Comparison of ENCODE assay signal across 9 cellular contexts in genomic region chr10:62806246-62806645, GRCh38. TPM values are rescaled to one million over a fixed set of nuclear protein-coding genes. Genes with fewer than 3 reads are reported as not detected.
DNase-seq lines count a peak whose midpoint lies in the region; FAIRE-seq and TF ChIP-seq lines count a peak whose summit lies in the region.
"Had no signal": no experiment of that assay in that cellular context is flagged by ENCODE, and none has a peak within 500 bp of the region (broad histone marks: within the 10 kb centered on the region; RNA-seq: fewer than 3 reads in every experiment).

No MANE protein-coding gene starts in this region.

- H2BK5ac ChIP-seq in H9 (ENCODE audit: insufficient read length, low read length) = no peak overlapping the region

- no peak overlapping the region for H2BK15ac ChIP-seq in H9 (ENCODE audit: low read depth, low read length)

- H3K36me3 Mint-ChIP-seq in H9 (ENCODE audit: insufficient read depth in 1 of 3, low read depth in 3 of 3) = peaks cover 0 to 6% (median 6%) of the 10 kb centered on the region in 3 experiments; a peak in 4 of 7 replicates

- H4K8ac ChIP-seq in H9 (replicated peaks; ENCODE audit: insufficient read length, low read depth, low read length) = no peak overlapping the region

- no peak overlapping the region for H3K27ac Mint-ChIP-seq in H9

- DNase-seq in H9 (no peak), foreskin fibroblast (peak in 1 of 2 donors; percentile 26), spleen (no peak), urothelium cell line (ENCODE audit: low spot score) (no peak), DMS53 (lab: John Stamatoyannopoulos, UW) (no peak), NCI-H2029 (lab: John Stamatoyannopoulos, UW) (no peak), SKM-1 (lab: John Stamatoyannopoulos, UW; ENCODE audit: unreplicated experiment) (no peak)

- no CpG with 5 or more reads among the region's 1 CpG for WGBS in H9 (ENCODE audit: extremely low coverage, insufficient read length, low lambda C conversion rate)
- WGBS in spleen, 5 donors = 15 to 37% (median 24%) methylated on average over 1 of the region's 1 CpG

- no peak overlapping the region for H2BK20ac ChIP-seq in H9 (ENCODE audit: low read depth, low read length, poor library complexity, severe bottlenecking)

- no peaks in the 10 kb centered on the region for H3K27me3 ChIP-seq in H9 (ENCODE audit: insufficient read depth, low read length)
- no peaks in the 10 kb centered on the region for H3K27me3 ChIP-seq in spleen (replicated peaks in 1 of 7)

- no peak for TF ChIP-seq POLR2A in spleen (IDR thresholded peaks at IDR 0.05)

- H3K4me3 ChIP-seq in foreskin fibroblast (ENCODE audit: low read depth in 1 of 2, low read length in 2 of 2) (peak overlapping the region; percentile 72 to 92), spleen (peak overlapping the region in 7 of 8 donors; percentile 84 to 95 (median 88))

- H3K4me1 Mint-ChIP-seq in H9 = peaks cover 30 to 38% of the 10 kb centered on the region in 2 experiments

- no peak overlapping the region for H3T11ph ChIP-seq in H9 (ENCODE audit: low read length)

- H3K27ac ChIP-seq in H9 (ENCODE audit: insufficient read length, low read depth, low read length) = no peak overlapping the region
- peak overlapping the region; percentile 93; the same call in 1 of the 2 replicates for H3K27ac ChIP-seq in VCaP
- peak overlapping the region in 5 of 8 donors; percentile 95 to 98 (median 98) for H3K27ac ChIP-seq in spleen

- H3K14ac ChIP-seq in H9 (ENCODE audit: insufficient read depth, low read length) = no peak overlapping the region

- H3K36me3 ChIP-seq in spleen = peaks cover 0 to 14% (median 0%) of the 10 kb centered on the region in 6 donors

- no peak overlapping the region for H3K18ac ChIP-seq in H9 (ENCODE audit: insufficient read length, low read depth, low read length)

- H3K4me1 ChIP-seq in H9 (ENCODE audit: insufficient read depth, low read length) = peaks cover 2% of the 10 kb centered on the region; the same call in 1 of the 2 replicates
- peaks cover 19 to 74% (median 42%) of the 10 kb centered on the region in 6 donors for H3K4me1 ChIP-seq in spleen

- H3K4me3 Mint-ChIP-seq in H9 = peak overlapping the region; percentile 90 to 91

- no peak overlapping the region for H2AK5ac ChIP-seq in H9 (ENCODE audit: insufficient read length, low read length)

- H3K23ac ChIP-seq in H9 (ENCODE audit: insufficient read length, low read depth, low read length) = no peak overlapping the region

- no peak overlapping the region for H2BK120ac ChIP-seq in H9 (ENCODE audit: low read depth, low read length, poor library complexity, severe bottlenecking)

- no peak overlapping the region for H3K4ac ChIP-seq in H9 (ENCODE audit: low read depth, low read length)

- no peaks in the 10 kb centered on the region for H4K20me1 ChIP-seq in H9 (ENCODE audit: control insufficient read depth, insufficient read depth, insufficient read length)

- H3K27me3 Mint-ChIP-seq in H9 (ENCODE audit: low read depth) = peaks cover 2% of the 10 kb centered on the region

- intact Hi-C loops in spleen (cut with DNase I; ENCODE audit: low total_unique reads) = no loop called here

- H3K9me3 Mint-ChIP-seq in H9 = no peaks in the 10 kb centered on the region

- no peak overlapping the region for H3K9ac ChIP-seq in H9 (ENCODE audit: extremely low read depth, insufficient read length, low read length)

- peaks cover 9% of the 10 kb centered on the region for H3K23me2 ChIP-seq in H9 (ENCODE audit: insufficient read length, low read depth, low read length, poor library complexity, severe bottlenecking)

- no peak overlapping the region for H2BK12ac ChIP-seq in H9 (ENCODE audit: insufficient read length, low read depth, low read length)

- H3K79me2 ChIP-seq in H9 (ENCODE audit: insufficient read depth, low read length) = peaks cover 5% of the 10 kb centered on the region; the same call in 1 of the 2 replicates

- H4K5ac ChIP-seq in H9 (ENCODE audit: insufficient read length, low read depth, low read length) = no peak overlapping the region

- H2AFZ ChIP-seq in H9 (ENCODE audit: low read length) = no peak overlapping the region

- peak overlapping the region; percentile 56 for H3K4me2 ChIP-seq in H9 (ENCODE audit: insufficient read depth, insufficient read length, low read length)

- H3K9me3 ChIP-seq in H9 (ENCODE audit: control insufficient read depth, low read depth, low read length) (no peaks in the 10 kb centered on the region), spleen (no peaks in the 10 kb centered on the region)

- FAIRE-seq in urothelium cell line (lab: Jason Lieb, UNC) = no peak
- FAIRE-seq: TTC549 had no signal

- no peak overlapping the region for H4K91ac ChIP-seq in H9 (ENCODE audit: insufficient read length, low read depth, low read length)

- H3K56ac ChIP-seq in H9 (ENCODE audit: insufficient read length, low read depth, low read length) = no peak overlapping the region

- TF ChIP-seq CTCF in H9 (conservative IDR thresholded peaks at IDR 0.05) (no peak), VCaP (conservative IDR thresholded peaks at IDR 0.05) (no peak), foreskin fibroblast (IDR thresholded peaks at IDR 0.05; ENCODE audit: low read depth, low read length) (no peak), spleen (IDR thresholded peaks at IDR 0.05 in 8 of 11, conservative IDR thresholded peaks at IDR 0.05 in 3 of 11) (no peak)

- no peaks in the 10 kb centered on the region for H3K79me1 ChIP-seq in H9 (ENCODE audit: insufficient read depth, low read depth, low read length, poor library complexity, severe bottlenecking)

RNA-seq across cellular contexts. Expression of gene ADO, which starts 1.7 kb away (rescaled TPM):
- total RNA-seq in H9 (2021) (30.5 and 31.6 TPM in 2 replicates), spleen (10 to 100 TPM; 16.3 to 21.2 (median 19.7) TPM)
- 10 to 100 TPM in 2 of 3 donors, 1 to 10 TPM in 1; 9.0 to 12.9 (median 10.3) TPM for polyA plus RNA-seq in spleen

RNA-seq across cellular contexts. Expression of gene EGR2, which starts 9.9 kb away (rescaled TPM):
- total RNA-seq in H9 (2021) (2.6 and 3.0 TPM in 2 replicates), spleen (10 to 100 TPM in 2 of 7 donors, 1 to 10 TPM in 4, under 1 TPM in 1; 0.94 to 16.8 (median 3.3) TPM)
- 1 to 10 TPM; 1.5 to 6.3 (median 3.1) TPM for polyA plus RNA-seq in spleen
